ENCODE assay signal across 8 cellular contexts in the genomic region with DNA sequence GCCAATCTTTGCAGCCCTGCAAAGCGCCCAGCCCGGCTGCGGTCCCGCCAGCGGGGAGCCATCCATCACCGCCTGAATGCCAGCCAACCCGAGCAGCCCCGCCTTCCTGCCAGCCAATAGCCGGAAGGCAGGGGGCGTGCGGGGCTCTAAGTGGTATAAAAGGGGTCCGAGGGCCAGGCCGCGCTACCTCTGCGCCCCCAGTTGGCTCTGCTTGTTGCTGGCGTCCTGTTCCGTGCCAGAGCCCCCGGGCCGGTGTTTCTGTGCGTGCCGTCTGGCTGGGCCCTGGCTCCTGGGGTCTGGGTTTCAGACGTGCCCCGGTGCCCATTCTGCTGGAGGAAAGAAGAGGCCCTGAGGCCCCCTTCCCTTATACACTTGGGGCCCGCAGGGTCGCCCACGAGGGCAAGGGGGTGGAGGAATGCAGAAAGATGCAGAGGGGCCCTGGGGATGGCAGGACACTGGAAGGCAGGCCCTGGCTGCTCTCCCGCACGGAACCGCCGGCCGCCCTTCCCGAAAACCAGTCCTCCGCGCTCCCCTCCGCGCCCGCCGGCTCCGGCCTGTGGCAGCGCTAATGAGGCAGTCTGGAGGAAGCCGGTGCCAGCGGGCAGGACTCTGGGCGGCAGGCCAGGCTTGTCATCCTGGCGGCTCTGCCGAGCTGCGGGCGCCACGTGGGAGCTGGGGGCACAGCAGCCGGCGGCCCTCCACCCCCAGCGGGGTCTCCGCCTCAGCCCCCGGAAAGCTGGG. TPM values are rescaled to one million over a fixed set of nuclear protein-coding genes. Genes with fewer than 3 reads are reported as not detected.
DNase-seq lines count a peak whose midpoint lies in the region; ATAC-seq, FAIRE-seq and TF ChIP-seq lines count a peak whose summit lies in the region.

No MANE protein-coding gene starts in this region.

- peak overlapping the region; percentile 68 for H3K4me3 Mint-ChIP-seq in activated CD4-positive, alpha-beta T cell treated with anti-CD3 and anti-CD28 coated beads, Interleukin-2, amount 10 ng/mL, durations not matched to agents 7 days and 5 days

- no peaks in the 10 kb centered on the region for H3K27me3 ChIP-seq in right lobe of liver

- H3K4me3 ChIP-seq in A549 = peak overlapping the region; percentile 43
- H3K4me3 ChIP-seq in right lobe of liver = peak overlapping the region; percentile 31 to 39 (median 37)

- peak; percentile 62 to 74 for ATAC-seq in A549
- ATAC-seq in right lobe of liver = peak; percentile 57 to 63 (median 59)
- ATAC-seq in HG02981 (IDR thresholded peaks at IDR 0.05; ENCODE audit: unreplicated experiment) = no peak

- 2% methylated on average over 22 of the region's 53 CpGs for whole genome bisulfite sequencing in A549 (ENCODE audit: missing lambda C conversion rate)
- 0% methylated on average over 1 of the region's 53 CpGs for WGBS in right lobe of liver (ENCODE audit: insufficient coverage, low coverage, low lambda C conversion rate, missing lambda C conversion rate)

- POLR2A ChIA-PET in A549 (lab: Yijun Ruan, JAX) = interaction anchor here (0.6 to 0.7 kb wide), 2 partner anchors 77 to 165 kb away, joined by 3 read pairs; no protein-coding TSS in a partner anchor
- POLR2A ChIA-PET in activated CD4-positive, alpha-beta T cell treated with anti-CD3 and anti-CD28 coated beads, Interleukin-2, amount 10 ng/mL, durations not matched to agents 7 days and 5 days (lab: Charles Lee) = no interaction called here

- CTCF ChIA-PET in A549 (lab: Yijun Ruan, JAX) = interaction anchor here (0.6 to 18.5 kb wide), 10 partner anchors 9 to 576 kb away, joined by 3 to 766 read pairs (median 4); partner anchors contain the start of gene CDK5RAP3
- CTCF ChIA-PET in activated CD4-positive, alpha-beta T cell treated with anti-CD3 and anti-CD28 coated beads, Interleukin-2, amount 10 ng/mL, durations not matched to agents 7 days and 5 days (lab: Charles Lee) = interaction anchor here (1.0 kb wide), 1 partner anchor 10 kb away, joined by 3 read pairs; no protein-coding TSS in a partner anchor

- TF ChIP-seq EP300 in A549 (IDR thresholded peaks at IDR 0.05) = no peak

- H3K27me3 Mint-ChIP-seq in activated CD4-positive, alpha-beta T cell treated with anti-CD3 and anti-CD28 coated beads, Interleukin-2, amount 10 ng/mL, durations not matched to agents 7 days and 5 days = peaks cover 21% of the 10 kb centered on the region

- peaks cover 2% of the 10 kb centered on the region for H3K36me3 Mint-ChIP-seq in activated CD4-positive, alpha-beta T cell treated with anti-CD3 and anti-CD28 coated beads, Interleukin-2, amount 10 ng/mL, durations not matched to agents 7 days and 5 days (ENCODE audit: low read depth)

- no peak for FAIRE-seq in A549 (lab: Jason Lieb, UNC)

- peak overlapping the region; percentile 84 for H3K4me2 ChIP-seq in A549

- H3K27ac Mint-ChIP-seq in activated CD4-positive, alpha-beta T cell treated with anti-CD3 and anti-CD28 coated beads, Interleukin-2, amount 10 ng/mL, durations not matched to agents 7 days and 5 days = peak overlapping the region; percentile 76

- 0 out of 5 replicates have a peak, but pooled peaks of 1 of the 2 experiments have one; percentile 13 for TF ChIP-seq RAD21 in A549 (conservative IDR thresholded peaks at IDR 0.05 in 1 of 2, IDR thresholded peaks at IDR 0.05 in 1 of 2)

- H3K4me1 ChIP-seq in A549 = peaks cover 27% of the 10 kb centered on the region
- H3K4me1 ChIP-seq in right lobe of liver = peaks cover 0 to 33% (median 15%) of the 10 kb centered on the region in 4 donors

- H3K9me3 Mint-ChIP-seq in activated CD4-positive, alpha-beta T cell treated with anti-CD3 and anti-CD28 coated beads, Interleukin-2, amount 10 ng/mL, durations not matched to agents 7 days and 5 days = no peaks in the 10 kb centered on the region

- no peak for TF ChIP-seq CTCF in A549 (IDR thresholded peaks at IDR 0.05)
- TF ChIP-seq CTCF in right lobe of liver (IDR thresholded peaks at IDR 0.05) = peak in 3 of 4 donors; percentile 32 to 43 (median 35)

- no peaks in the 10 kb centered on the region for H3K9me3 ChIP-seq in A549
- H3K9me3 ChIP-seq in right lobe of liver = no peaks in the 10 kb centered on the region

- H3K36me3 ChIP-seq in right lobe of liver = no peaks in the 10 kb centered on the region

- intact Hi-C loops in right lobe of liver (cut with DNase I) = no loop called here

- TF ChIP-seq POLR2A in A549 (IDR thresholded peaks at IDR 0.05; ENCODE audit: low read length) = peak; percentile 79
- peak; percentile 18 for TF ChIP-seq POLR2A in right lobe of liver (IDR thresholded peaks at IDR 0.05)

- H3K27ac ChIP-seq in A549 (peak overlapping the region; percentile 71 to 88), right lobe of liver (no peak overlapping the region)

- peaks cover 41% of the 10 kb centered on the region for H3K4me1 Mint-ChIP-seq in activated CD4-positive, alpha-beta T cell treated with anti-CD3 and anti-CD28 coated beads, Interleukin-2, amount 10 ng/mL, durations not matched to agents 7 days and 5 days

- DNase-seq in A549 (ENCODE audit: low read depth in 1 of 2, low spot score in 1 of 2) (peak; percentile 91), GOT3 (lab: John Stamatoyannopoulos, UW) (peak; percentile 65), NCI-H345 (lab: John Stamatoyannopoulos, UW) (peak; percentile 85), right lobe of liver (peak; percentile 88 to 91 (median 90))
- DNase-seq in activated CD4-positive, alpha-beta T cell treated with anti-CD3 and anti-CD28 coated beads, Interleukin-2, amount 10 ng/mL, durations not matched to agents 7 days and 5 days = peak; percentile 59
- peak; percentile 22 for DNase-seq in effector CD8-positive, alpha-beta T cell (lab: John Stamatoyannopoulos, UW)
- peak; percentile 24 to 35 for DNase-seq in stimulated activated CD4-positive, alpha-beta T cell treated with anti-CD3 and anti-CD28 coated beads, Interleukin-4, amount 100 ng/mL, for 4 hours

TF ChIP-seq in A549, 52 proteins besides CTCF, POLR2A, EP300 and RAD21 (continues in another document):
- no peak for TF ChIP-seq RARB (CRISPR knock-in tag; IDR thresholded peaks at IDR 0.05)
- peak; percentile 41 to 76 for TF ChIP-seq JUN (IDR thresholded peaks at IDR 0.05)
- TF ChIP-seq MAZ (IDR thresholded peaks at IDR 0.05; ENCODE audit: borderline replicate concordance, low read depth, low read length) = no peak; the same call in 1 of the 2 replicates
- no peak for TF ChIP-seq PHF8 (IDR thresholded peaks at IDR 0.05; ENCODE audit: borderline replicate concordance, low read depth)
- TF ChIP-seq RCOR1 (IDR thresholded peaks at IDR 0.05; ENCODE audit: low read depth, low read length) = no peak
- TF ChIP-seq ZC3H11A (IDR thresholded peaks at IDR 0.05) = no peak
- no peak for TF ChIP-seq CEBPB (IDR thresholded peaks at IDR 0.05)
- no peak for TF ChIP-seq NFE2L2 (conservative IDR thresholded peaks at IDR 0.05; ENCODE audit: low read length)
- no peak for TF ChIP-seq FOXS1 (CRISPR knock-in tag; IDR thresholded peaks at IDR 0.05)
- TF ChIP-seq GATA3 (IDR thresholded peaks at IDR 0.05; ENCODE audit: borderline replicate concordance) = 0 out of 2 replicates have a peak, but pooled peaks have one; percentile 1
- TF ChIP-seq MAFK (IDR thresholded peaks at IDR 0.05; ENCODE audit: partially characterized antibody) = no peak
- TF ChIP-seq, protein P1, sequence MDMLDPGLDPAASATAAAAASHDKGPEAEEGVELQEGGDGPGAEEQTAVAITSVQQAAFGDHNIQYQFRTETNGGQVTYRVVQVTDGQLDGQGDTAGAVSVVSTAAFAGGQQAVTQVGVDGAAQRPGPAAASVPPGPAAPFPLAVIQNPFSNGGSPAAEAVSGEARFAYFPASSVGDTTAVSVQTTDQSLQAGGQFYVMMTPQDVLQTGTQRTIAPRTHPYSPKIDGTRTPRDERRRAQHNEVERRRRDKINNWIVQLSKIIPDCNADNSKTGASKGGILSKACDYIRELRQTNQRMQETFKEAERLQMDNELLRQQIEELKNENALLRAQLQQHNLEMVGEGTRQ (IDR thresholded peaks at IDR 0.05) = peak; percentile 53
- TF ChIP-seq ZSCAN20 (CRISPR knock-in tag; IDR thresholded peaks at IDR 0.05) = no peak

RNA-seq across cellular contexts. Expression of gene COPZ2, which starts 14.0 kb away (rescaled TPM):
- 19.1 and 19.3 TPM in 2 replicates for polyA plus RNA-seq in A549 (2011; rRNA removed)
- 12.3 and 13.7 TPM in 2 replicates for polyA plus RNA-seq in A549 (2012; cell fraction: cytosol; rRNA removed)
- 7.1 and 11.4 TPM in 2 replicates for polyA plus RNA-seq in A549 (2012; cell fraction: nucleus; rRNA removed)
- polyA plus RNA-seq in A549 (2017; fragmentation: RNase III; extraction: RNeasy Plus Mini Kit Qiagen cat#74134 plus additional on column Dnase treatment) = 10.6 to 11.0 TPM (median 10.9 TPM) in 3 replicates
- 12.7 and 13.4 TPM in 2 replicates for polyA minus RNA-seq in A549 (2011; rRNA and poly(A)+ RNA removed)
- total RNA-seq in activated CD4-positive, alpha-beta T cell treated with anti-CD3 and anti-CD28 coated beads, Interleukin-2, amount 10 ng/mL, durations not matched to agents 7 days and 5 days = 1 to 10 TPM; 3.4 to 4.0 TPM
- total RNA-seq in right lobe of liver = 10 to 100 TPM; 18.9 to 26.6 (median 23.8) TPM

RNA-seq across cellular contexts. Expression of gene NFE2L1, which starts 24.6 kb away (rescaled TPM):
- polyA plus RNA-seq in A549 (2011; rRNA removed) (241 and 283 TPM in 2 replicates), A549 (2017; fragmentation: RNase III; extraction: RNeasy Plus Mini Kit Qiagen cat#74134 plus additional on column Dnase treatment) (104 to 111 TPM (median 108 TPM) in 3 replicates)
- polyA plus RNA-seq in A549 (2012; cell fraction: cytosol; rRNA removed) = 75.7 and 97.7 TPM in 2 replicates
- polyA plus RNA-seq in A549 (2012; cell fraction: nucleus; rRNA removed) = 151 and 159 TPM in 2 replicates
- 151 and 163 TPM in 2 replicates for polyA minus RNA-seq in A549 (2011; rRNA and poly(A)+ RNA removed)
- total RNA-seq in activated CD4-positive, alpha-beta T cell treated with anti-CD3 and anti-CD28 coated beads, Interleukin-2, amount 10 ng/mL, durations not matched to agents 7 days and 5 days = 10 to 100 TPM; 53.2 to 65.9 TPM
- 100 to 1,000 TPM in 4 of 6 experiments, 10 to 100 TPM in 2; 63.1 to 156 (median 117) TPM for total RNA-seq in right lobe of liver

RNA-seq across cellular contexts. Expression of gene CDK5RAP3, which starts 52.7 kb away (rescaled TPM):
- polyA plus RNA-seq in A549 (2011; rRNA removed) = 124 and 179 TPM in 2 replicates
- polyA plus RNA-seq in A549 (2012; cell fraction: cytosol; rRNA removed) = 114 and 128 TPM in 2 replicates
- polyA plus RNA-seq in A549 (2012; cell fraction: nucleus; rRNA removed) = 796 and 944 TPM in 2 replicates
- polyA plus RNA-seq in A549 (2017; fragmentation: RNase III; extraction: RNeasy Plus Mini Kit Qiagen cat#74134 plus additional on column Dnase treatment) = 135 to 165 TPM (median 164 TPM) in 3 replicates
- polyA minus RNA-seq in A549 (2011; rRNA and poly(A)+ RNA removed) = 99.5 and 169 TPM in 2 replicates
- total RNA-seq in activated CD4-positive, alpha-beta T cell treated with anti-CD3 and anti-CD28 coated beads, Interleukin-2, amount 10 ng/mL, durations not matched to agents 7 days and 5 days = 100 to 1,000 TPM; 212 to 213 TPM
- 100 to 1,000 TPM in 3 of 6 experiments, 10 to 100 TPM in 3; 47.3 to 119 (median 99.7) TPM for total RNA-seq in right lobe of liver

Comparison
In these comparisons a context has a peak if more than half of its experiments do, and no peak if none do; other contexts are left out.
1. DNase-seq: peak in every context shown above with its lines; median percentile 91 in A549; 90 in right lobe of liver; 85 in NCI-H345; 65 in GOT3; 59 in activated CD4-positive, alpha-beta T cell treated with anti-CD3 and anti-CD28 coated beads, Interleukin-2, amount 10 ng/mL, durations not matched to agents 7 days and 5 days; 30 in stimulated activated CD4-positive, alpha-beta T cell treated with anti-CD3 and anti-CD28 coated beads, Interleukin-4, amount 100 ng/mL, for 4 hours; 22 in effector CD8-positive, alpha-beta T cell.
2. H3K27ac ChIP-seq: peak in A549 (2 of 2); none in right lobe of liver (0 of 3).